ENCODE assay signal across 8 cellular contexts in genomic region chr2:47172922-47173695, GRCh38. TPM values are rescaled to one million over a fixed set of nuclear protein-coding genes. Genes with fewer than 3 reads are reported as not detected.
A peak's percentile ranks its signal among the peaks of the same experiment; 100 is the strongest.
DNase-seq lines count a peak whose midpoint lies in the region; ATAC-seq and TF ChIP-seq lines count a peak whose summit lies in the region.

No MANE protein-coding gene starts in this region.

- intact Hi-C loops in IMR-90 (cut with micrococcal nuclease) = loop anchor here (5.0 kb wide), 1 partner anchor 156 kb away; no protein-coding TSS in a partner anchor
- intact Hi-C loops in naive thymus-derived CD4-positive, alpha-beta T cell (cut with micrococcal nuclease) = no loop called here

- H3K27me3 Mint-ChIP-seq in chondrocyte (ENCODE audit: low read depth) = no peaks in the 10 kb centered on the region
- peaks cover 0 to 7% (median 0%) of the 10 kb centered on the region in 5 donors for H3K27me3 Mint-ChIP-seq in naive thymus-derived CD4-positive, alpha-beta T cell

- H3K4me3 ChIP-seq in AG04450 (ENCODE audit: low read depth, low read length) (peak overlapping the region; percentile 98), IMR-90 (ENCODE audit: insufficient read depth, low read depth, low read length) (peak overlapping the region; percentile 89)
- H3K4me3 ChIP-seq in naive thymus-derived CD4-positive, alpha-beta T cell (ENCODE audit: low read length) = peak overlapping the region; percentile 56

- DNase-seq in AG04450 (ENCODE audit: low read depth, low spot score) = no peak
- no peak for DNase-seq in IMR-90
- DNase-seq in chondrocyte (ENCODE audit: low spot score) = no peak
- DNase-seq in naive thymus-derived CD4-positive, alpha-beta T cell = no peak
- DNase-seq in HEK293T (ENCODE audit: extremely low spot score) = no peak
- DNase-seq in NCI-H510A treated with DMSO at 0.1 percent for 48 hours (lab: John Stamatoyannopoulos, UW) = no peak

- peaks cover 71% of the 10 kb centered on the region for H3K4me1 Mint-ChIP-seq in chondrocyte (ENCODE audit: low read depth)
- peaks cover 32 to 91% (median 78%) of the 10 kb centered on the region in 7 donors for H3K4me1 Mint-ChIP-seq in naive thymus-derived CD4-positive, alpha-beta T cell

- no peak overlapping the region for H4K5ac ChIP-seq in IMR-90 (ENCODE audit: low read depth, low read length)

- peaks cover 17% of the 10 kb centered on the region for H3K36me3 ChIP-seq in IMR-90 (ENCODE audit: control insufficient read depth, insufficient read depth, low read length)
- peaks cover 0 to 17% (median 6%) of the 10 kb centered on the region in 3 experiments for H3K36me3 ChIP-seq in naive thymus-derived CD4-positive, alpha-beta T cell (ENCODE audit: control insufficient read depth in 2 of 3, insufficient read depth in 3 of 3, low read length in 3 of 3)

- CTCF ChIA-PET in AG04450 (lab: Charles Lee) (interaction anchor here (0.6 to 6.1 kb wide), 9 partner anchors 8 to 319 kb away, joined by 3 to 59 read pairs (median 5); no protein-coding TSS in a partner anchor), IMR-90 (lab: Yijun Ruan, JAX) (interaction anchor here (0.7 to 2.4 kb wide), 2 partner anchors 31 to 150 kb away, joined by 3 to 10 read pairs; no protein-coding TSS in a partner anchor), HEK293T (lab: Yijun Ruan, JAX) (interaction anchor here (0.9 kb wide), 1 partner anchor 162 kb away, joined by 3 read pairs; no protein-coding TSS in a partner anchor)
- CTCF ChIA-PET in naive thymus-derived CD4-positive, alpha-beta T cell (lab: Charles Lee) = interaction anchor here (0.5 to 1.2 kb wide), 2 partner anchors 185 to 608 kb away, joined by 3 to 4 read pairs; no protein-coding TSS in a partner anchor

- peak overlapping the region; percentile 25 for H2BK5ac ChIP-seq in IMR-90 (ENCODE audit: low read depth, low read length, poor library complexity, severe bottlenecking)

- WGBS in IMR-90 (ENCODE audit: extremely low coverage in 2 of 2, insufficient read length in 1 of 2), 2 experiments = no CpG with 5 or more reads among the region's 3 CpGs

- H3K4me1 ChIP-seq in IMR-90 (ENCODE audit: control insufficient read depth, insufficient read depth, low read length) = peaks cover 10% of the 10 kb centered on the region
- H3K4me1 ChIP-seq in naive thymus-derived CD4-positive, alpha-beta T cell (ENCODE audit: control insufficient read depth in 2 of 2, insufficient read depth in 2 of 2, low read length in 2 of 2) = peaks cover 35 to 36% of the 10 kb centered on the region in 2 donors

- no peak for TF ChIP-seq CTCF in AG04450 (IDR thresholded peaks at IDR 0.05; ENCODE audit: low read depth, low read length)
- no peak for TF ChIP-seq CTCF in IMR-90 (conservative IDR thresholded peaks at IDR 0.05; ENCODE audit: low read depth, low read length)
- TF ChIP-seq CTCF in chondrocyte (IDR thresholded peaks at IDR 0.05) = no peak

- H3K9me3 ChIP-seq in AG04450 (ENCODE audit: control insufficient read depth, insufficient read depth, low read length) (no peaks in the 10 kb centered on the region; the same call in 1 of the 2 replicates), IMR-90 (ENCODE audit: control insufficient read depth, insufficient read depth, low read length) (no peaks in the 10 kb centered on the region)
- no peaks in the 10 kb centered on the region for H3K9me3 ChIP-seq in naive thymus-derived CD4-positive, alpha-beta T cell (ENCODE audit: control insufficient read depth in 2 of 3, low read length in 3 of 3)

- no peaks in the 10 kb centered on the region; the same call in 1 of the 2 replicates for H3K9me1 ChIP-seq in IMR-90 (ENCODE audit: insufficient read depth, low read length)

- peak overlapping the region; percentile 18; the same call in 1 of the 2 replicates for H3K56ac ChIP-seq in IMR-90 (ENCODE audit: extremely low read depth, insufficient read depth, low read length)

- in situ Hi-C loops in IMR-90 (cut with MboI; ENCODE audit: low sequenced_read_pairs) = no loop called here

- peaks cover 3 to 12% of the 10 kb centered on the region in 2 experiments; a peak in 3 of 4 replicates for H3K79me1 ChIP-seq in IMR-90 (ENCODE audit: low read depth in 1 of 2, low read length in 2 of 2)

- no peak overlapping the region for H2BK120ac ChIP-seq in IMR-90 (ENCODE audit: low read depth, low read length)

- H3K23ac ChIP-seq in IMR-90 (ENCODE audit: low read depth, low read length) = peak overlapping the region; percentile 70; the same call in 1 of the 2 replicates

- H4K20me1 ChIP-seq in IMR-90 (ENCODE audit: insufficient read depth, low read length) = peaks cover 80% of the 10 kb centered on the region

- H2AK9ac ChIP-seq in IMR-90 (replicated peaks; ENCODE audit: low read depth, low read length, poor library complexity) = no peak overlapping the region

- H3K4ac ChIP-seq in IMR-90 (ENCODE audit: low read depth, low read length) = no peak overlapping the region

- H4K91ac ChIP-seq in IMR-90 (ENCODE audit: insufficient read depth, low read depth, low read length) = no peak overlapping the region

- H3K27ac Mint-ChIP-seq in chondrocyte (ENCODE audit: unreplicated experiment) = peak overlapping the region; percentile 94
- peak overlapping the region; percentile 8 to 100 (median 98) for H3K27ac Mint-ChIP-seq in naive thymus-derived CD4-positive, alpha-beta T cell

- TSS peak; percentile 19 for BruUV-seq in IMR-90 (replicated peaks; lab: Mats Ljungman, UMichigan)

- peak; percentile 50; the same call in 1 of the 2 replicates for TF ChIP-seq POLR2A in IMR-90 (IDR thresholded peaks at IDR 0.05; ENCODE audit: low read depth, low read length)

- peak overlapping the region; percentile 85 for H3K4me3 Mint-ChIP-seq in chondrocyte (ENCODE audit: unreplicated experiment)
- H3K4me3 Mint-ChIP-seq in naive thymus-derived CD4-positive, alpha-beta T cell = peak overlapping the region; percentile 35 to 100 (median 96)

- no peak overlapping the region for H2AFZ ChIP-seq in IMR-90 (replicated peaks; ENCODE audit: low read length, poor library complexity)

- dilution Hi-C loops in IMR-90 (cut with HindIII; ENCODE audit: low sequenced_read_pairs, unreplicated experiment) = no loop called here

- no peaks in the 10 kb centered on the region for H3K27me3 ChIP-seq in AG04450 (ENCODE audit: control insufficient read depth, insufficient read depth, low read length)
- H3K27me3 ChIP-seq in IMR-90 (ENCODE audit: control insufficient read depth, insufficient read depth, low read length) = no peaks in the 10 kb centered on the region
- no peaks in the 10 kb centered on the region for H3K27me3 ChIP-seq in naive thymus-derived CD4-positive, alpha-beta T cell (ENCODE audit: control insufficient read depth in 2 of 2, insufficient read depth in 2 of 2, low read length in 2 of 2)

- peak overlapping the region; percentile 100; the same call in 1 of the 2 replicates for H3K9ac ChIP-seq in IMR-90 (ENCODE audit: low read depth, low read length)

- peak overlapping the region; percentile 43; the same call in 1 of the 2 replicates for H3K14ac ChIP-seq in IMR-90 (replicated peaks; ENCODE audit: low read depth, low read length)

- no peak overlapping the region for H4K8ac ChIP-seq in IMR-90 (ENCODE audit: low read depth in 2 of 2, low read length in 2 of 2)

- no peaks in the 10 kb centered on the region for H3K9me3 Mint-ChIP-seq in chondrocyte (ENCODE audit: low read depth)
- H3K9me3 Mint-ChIP-seq in naive thymus-derived CD4-positive, alpha-beta T cell = peaks cover 0 to 17% (median 0%) of the 10 kb centered on the region in 11 donors

- no peak for TF ChIP-seq RAD21 in IMR-90 (IDR thresholded peaks at IDR 0.05; ENCODE audit: low read length)

- POLR2A ChIA-PET in AG04450 (lab: Yijun Ruan, JAX) = interaction anchor here (0.6 to 2.0 kb wide), 9 partner anchors 10 to 677 kb away, joined by 3 to 10 read pairs (median 4); no protein-coding TSS in a partner anchor
- POLR2A ChIA-PET in IMR-90 (lab: Charles Lee; ENCODE audit: unreplicated experiment) = interaction anchor here (0.5 to 1.6 kb wide), 10 partner anchors 48 to 183 kb away, joined by 3 to 19 read pairs (median 4); no protein-coding TSS in a partner anchor
- POLR2A ChIA-PET in naive thymus-derived CD4-positive, alpha-beta T cell (lab: Charles Lee) = interaction anchor here (1.0 to 1.3 kb wide), 2 partner anchors 8 to 9 kb away, joined by 3 to 4 read pairs; no protein-coding TSS in a partner anchor
- POLR2A ChIA-PET in HEK293T (lab: Yijun Ruan, JAX) = interaction anchor here (1.2 to 1.3 kb wide), 2 partner anchors 50 to 54 kb away, joined by 3 read pairs; no protein-coding TSS in a partner anchor

- H2BK15ac ChIP-seq in IMR-90 (ENCODE audit: low read depth, low read length) = no peak overlapping the region

- no peak overlapping the region for H2BK20ac ChIP-seq in IMR-90 (ENCODE audit: low read depth, low read length)

- H3K27ac ChIP-seq in AG04450 (ENCODE audit: low read depth, low read length) (no peak overlapping the region), IMR-90 (ENCODE audit: insufficient read depth, low read length) (no peak overlapping the region)
- H3K27ac ChIP-seq in naive thymus-derived CD4-positive, alpha-beta T cell (ENCODE audit: low read depth, low read length) = peak overlapping the region; percentile 100

- H3K36me3 Mint-ChIP-seq in chondrocyte (ENCODE audit: low read depth) = peaks cover 10% of the 10 kb centered on the region
- peaks cover 0 to 24% (median 13%) of the 10 kb centered on the region in 5 donors for H3K36me3 Mint-ChIP-seq in naive thymus-derived CD4-positive, alpha-beta T cell

- no peak overlapping the region for H3K18ac ChIP-seq in IMR-90 (ENCODE audit: low read depth, low read length)

- no peak overlapping the region for H2AK5ac ChIP-seq in IMR-90 (ENCODE audit: low read depth, low read length)

- ATAC-seq in IMR-90 (ENCODE audit: low read depth) = no peak
- no peak for ATAC-seq in naive thymus-derived CD4-positive, alpha-beta T cell
- ATAC-seq in GM18868 (IDR thresholded peaks at IDR 0.05; ENCODE audit: unreplicated experiment) = no peak
- no peak for ATAC-seq in GM19328 (IDR thresholded peaks at IDR 0.05; ENCODE audit: unreplicated experiment)

- H3K4me2 ChIP-seq in IMR-90 (ENCODE audit: low read depth, low read length) = peak overlapping the region; percentile 97

RNA-seq across cellular contexts. Expression of gene CALM2, which starts 3.2 kb away (rescaled TPM):
- 997 and 1,519 TPM in 2 replicates for polyA plus RNA-seq in AG04450 (2011; rRNA removed)
- 211 and 367 TPM in 2 replicates for polyA minus RNA-seq in AG04450 (2011; rRNA and poly(A)+ RNA removed)
- total RNA-seq in IMR-90 (2012; rRNA removed) = 290 and 1,344 TPM in 2 replicates
- polyA plus RNA-seq in IMR-90 (2012; rRNA removed) = 774 and 970 TPM in 2 replicates
- 56.0 and 99.9 TPM in 2 replicates for polyA plus RNA-seq in IMR-90 (2012; cell fraction: cytosol; rRNA removed)
- polyA plus RNA-seq in IMR-90 (2012; cell fraction: nucleus; rRNA removed; ENCODE audit: low replicate concordance) = 20.2 and 214 TPM in 2 replicates
- 677 to 769 TPM (median 696 TPM) in 3 replicates for total RNA-seq in chondrocyte
- total RNA-seq in naive thymus-derived CD4-positive, alpha-beta T cell = 100 to 1,000 TPM; 172 to 342 (median 235) TPM
- 100 to 1,000 TPM; 665 to 824 TPM for polyA plus RNA-seq in naive thymus-derived CD4-positive, alpha-beta T cell

RNA-seq across cellular contexts. Expression of gene STPG4, which starts 18.0 kb away (rescaled TPM):
- polyA plus RNA-seq in AG04450 (2011; rRNA removed) = 0.05 and 0.14 TPM in 2 replicates
- 1.1 TPM in 1 of 2 replicates, not detected in the other for polyA minus RNA-seq in AG04450 (2011; rRNA and poly(A)+ RNA removed)
- 0.18 and 0.28 TPM in 2 replicates for total RNA-seq in IMR-90 (2012; rRNA removed)
- polyA plus RNA-seq in IMR-90 (2012; rRNA removed) = 0.06 and 0.12 TPM in 2 replicates
- not detected in 2 replicates for polyA plus RNA-seq in IMR-90 (2012; cell fraction: cytosol; rRNA removed)
- 0.18 and 0.49 TPM in 2 replicates for polyA plus RNA-seq in IMR-90 (2012; cell fraction: nucleus; rRNA removed; ENCODE audit: low replicate concordance)
- 0.25 to 0.58 TPM (median 0.28 TPM) in 3 replicates for total RNA-seq in chondrocyte
- total RNA-seq in naive thymus-derived CD4-positive, alpha-beta T cell = under 1 TPM in 3 of 5 experiments, not detected in 2; 0.24 to 0.95 (median 0.73) TPM
- polyA plus RNA-seq in naive thymus-derived CD4-positive, alpha-beta T cell = not detected
